ENCODE assay signal across 11 cellular contexts in genomic region chr5:158751961-158752655, GRCh38.
DNase-seq lines count a peak whose midpoint lies in the region; ATAC-seq and TF ChIP-seq lines count a peak whose summit lies in the region.
"Had no signal": no experiment of that assay in that cellular context is flagged by ENCODE, and none has a peak within 500 bp of the region (broad histone marks: within the 10 kb centered on the region; RNA-seq: fewer than 3 reads in every experiment).

No MANE protein-coding gene starts in this region.

- H3K9me3 Mint-ChIP-seq in nephron, result no peaks in the 10 kb centered on the region

- peaks cover 5% of the 10 kb centered on the region for H3K27me3 Mint-ChIP-seq in nephron (ENCODE audit: low read depth)

- ATAC-seq in GM18909 (IDR thresholded peaks at IDR 0.05; ENCODE audit: poor library complexity, unreplicated experiment), result peak; percentile 82
- peak; percentile 86 for ATAC-seq in GM21825 (IDR thresholded peaks at IDR 0.05; ENCODE audit: unreplicated experiment)
- peak; percentile 88 for ATAC-seq in HG03442 (IDR thresholded peaks at IDR 0.05; ENCODE audit: unreplicated experiment)

- no peak for TF ChIP-seq CTCF in nephron (IDR thresholded peaks at IDR 0.05; ENCODE audit: unreplicated experiment in 3 of 3)

- peak overlapping the region; percentile 79 to 85 (median 80) for H3K27ac Mint-ChIP-seq in nephron

- no peak for DNase-seq in stimulated activated CD8-positive, alpha-beta memory T cell treated with anti-CD3 and anti-CD28 coated beads, Interleukin-4, amount 100 ng/mL, for 48 hours
- DNase-seq in NCI-H345 treated with DMSO at 0.1 percent for 48 hours (lab: John Stamatoyannopoulos, UW; ENCODE audit: unreplicated experiment) (no peak), G401 (ENCODE audit: low spot score) (no peak), SHP77 (lab: John Stamatoyannopoulos, UW) (no peak)
- DNase-seq: cortex of kidney, GDM1, NCI-H2171 had no signal

- no peaks in the 10 kb centered on the region for H3K36me3 Mint-ChIP-seq in nephron (ENCODE audit: low read depth)

- peaks cover 30% of the 10 kb centered on the region for H3K4me1 Mint-ChIP-seq in nephron

- in situ Hi-C loops in G401 (cut with HindIII; ENCODE audit: low sequenced_read_pairs), result no loop called here

- no peak overlapping the region for H3K4me3 Mint-ChIP-seq in nephron
